Comparison of ENCODE assay signal across 8 cellular contexts in genomic region chr9:76394023-76394895, GRCh38. TPM values are rescaled to one million over a fixed set of nuclear protein-coding genes. Genes with fewer than 3 reads are reported as not detected.
DNase-seq lines count a peak whose midpoint lies in the region; ATAC-seq and TF ChIP-seq lines count a peak whose summit lies in the region.

RFK (minus strand) TSS chr9:76394426; CDS start chr9:76394171, 255 bp downstream.

- DNase-seq in GM19240 (ENCODE audit: insufficient read length, low spot score) (peak; percentile 47), NCI-H526 treated with DMSO at 0.1 percent for 48 hours (lab: John Stamatoyannopoulos, UW) (peak; percentile 66), dorsolateral prefrontal cortex (peak; percentile 79 to 94 (median 88)), lower leg skin (ENCODE audit: low spot score in 2 of 2) (peak; percentile 86 to 99)
- DNase-seq in activated CD4-positive, alpha-beta memory T cell treated with anti-CD3 and anti-CD28 coated beads for 36 hours = peak; percentile 96
- DNase-seq in stimulated activated CD4-positive, alpha-beta T cell treated with anti-CD3 and anti-CD28 coated beads, TNF-alpha, amount 100 ng/mL, for 1 hour (ENCODE audit: low read depth in 3 of 3, low spot score in 1 of 3) = peak; percentile 63 to 98 (median 86)

- peak within 1 kb of the TSS; percentile 98 for H3K4me3 Mint-ChIP-seq in activated CD4-positive, alpha-beta memory T cell treated with anti-CD3 and anti-CD28 coated beads for 36 hours

- peak within 1 kb of the TSS; percentile 68 to 99 (median 92) for H3K4me3 ChIP-seq in dorsolateral prefrontal cortex
- peak within 1 kb of the TSS; percentile 93 for H3K4me3 ChIP-seq in lower leg skin (ENCODE audit: low read depth, poor library complexity, severe bottlenecking)

- TF ChIP-seq CTCF in C4-2B (conservative IDR thresholded peaks at IDR 0.05) = peak; percentile 66
- TF ChIP-seq CTCF in dorsolateral prefrontal cortex (IDR thresholded peaks at IDR 0.05 in 54 of 56, conservative IDR thresholded peaks at IDR 0.05 in 2 of 56; ENCODE audit: low read depth in 1 of 56, partially characterized antibody in 56 of 56) = peak in 55 of 56 donors; percentile 6 to 87 (median 60)
- no peak for TF ChIP-seq CTCF in lower leg skin (IDR thresholded peaks at IDR 0.05)

- H3K9me3 Mint-ChIP-seq in activated CD4-positive, alpha-beta memory T cell treated with anti-CD3 and anti-CD28 coated beads for 36 hours = peaks cover 8% of the 10 kb centered on the region

- H3K36me3 Mint-ChIP-seq in activated CD4-positive, alpha-beta memory T cell treated with anti-CD3 and anti-CD28 coated beads for 36 hours = peaks cover 19% of the 10 kb centered on the region

- H3K27ac ChIP-seq in C4-2B (peak within 1 kb of the TSS; percentile 96), dorsolateral prefrontal cortex (peak within 1 kb of the TSS; percentile 60 to 98 (median 95))

- POLR2A ChIA-PET in activated CD4-positive, alpha-beta memory T cell treated with anti-CD3 and anti-CD28 coated beads for 36 hours (lab: Charles Lee) = interaction anchor here (0.6 to 3.2 kb wide), 12 partner anchors 10 to 1399 kb away, joined by 3 to 15 read pairs (median 4); partner anchors contain the start of genes GCNT1, NMRK1 and OSTF1

- CTCF ChIA-PET in activated CD4-positive, alpha-beta memory T cell treated with anti-CD3 and anti-CD28 coated beads for 36 hours (lab: Charles Lee) = interaction anchor here (0.6 to 3.4 kb wide), 30 partner anchors 9 to 512 kb away, joined by 3 to 25 read pairs (median 4); partner anchors contain the start of gene GCNT1

- ATAC-seq in HG03460 (IDR thresholded peaks at IDR 0.05; ENCODE audit: unreplicated experiment) = peak; percentile 70

- H3K27me3 Mint-ChIP-seq in activated CD4-positive, alpha-beta memory T cell treated with anti-CD3 and anti-CD28 coated beads for 36 hours = no peaks in the 10 kb centered on the region

- intact Hi-C loops in activated CD4-positive, alpha-beta memory T cell treated with anti-CD3 and anti-CD28 coated beads for 36 hours (cut with micrococcal nuclease) = loop anchor here (1.0 to 10.0 kb wide), 7 partner anchors 48 to 781 kb away; partner anchors contain the start of genes GCNT1, PCSK5 and VPS13A
- intact Hi-C loops in dorsolateral prefrontal cortex (cut with DNase I) = loop anchor here (5.0 to 10.0 kb wide), 3 partner anchors 311 to 601 kb away; partner anchors contain the start of gene PCSK5 (in 1 of the 2)
- intact Hi-C loops in lower leg skin (cut with DNase I; ENCODE audit: low total_unique reads) = no loop called here

- H3K27me3 ChIP-seq in dorsolateral prefrontal cortex = no peaks in the 10 kb centered on the region

- peak within 1 kb of the TSS; percentile 93 for H3K27ac Mint-ChIP-seq in activated CD4-positive, alpha-beta memory T cell treated with anti-CD3 and anti-CD28 coated beads for 36 hours

- WGBS in lower leg skin, 2 donors = 0% methylated on average over 44 to 47 of the region's 91 CpGs

- peaks cover 33% of the 10 kb centered on the region for H3K4me1 Mint-ChIP-seq in activated CD4-positive, alpha-beta memory T cell treated with anti-CD3 and anti-CD28 coated beads for 36 hours (ENCODE audit: low read depth)

- TF ChIP-seq POLR2A in lower leg skin (IDR thresholded peaks at IDR 0.05) = no peak

RNA-seq across cellular contexts. Expression of gene RFK, which starts in this region (rescaled TPM):
- 1 to 10 TPM; 7.4 to 7.7 TPM for total RNA-seq in activated CD4-positive, alpha-beta memory T cell treated with anti-CD3 and anti-CD28 coated beads for 36 hours
- total RNA-seq in dorsolateral prefrontal cortex (10 to 100 TPM; 15.3 to 57.0 (median 37.1) TPM), lower leg skin (10 to 100 TPM; 10.8 to 20.4 (median 14.1) TPM)

Comparison
In these comparisons a context has a peak if more than half of its experiments do, and no peak if none do; other contexts are left out.
1. Peak in every context shown above with its lines: DNase-seq, ATAC-seq, H3K4me3 ChIP-seq and H3K27ac ChIP-seq.
2. CTCF ChIP-seq: peak in C4-2B (single experiment) and dorsolateral prefrontal cortex (55 of 56); none in lower leg skin (0 of 3).